Comparison of ENCODE assay signal across 19 cellular contexts in genomic region chrY:16895406-16895805, GRCh38.
A peak's percentile ranks its signal among the peaks of the same experiment; 100 is the strongest.
DNase-seq lines count a peak whose midpoint lies in the region; ATAC-seq lines count a peak whose summit lies in the region.
"Had no signal": no experiment of that assay in that cellular context is flagged by ENCODE, and none has a peak within 500 bp of the region (broad histone marks: within the 10 kb centered on the region; RNA-seq: fewer than 3 reads in every experiment).

No MANE protein-coding gene starts in this region.

- H3K9me3 Mint-ChIP-seq in activated T-cell treated with anti-CD3 and anti-CD28 coated beads, Interleukin-2, amount 50 U/mL, for 4 hours = peaks cover 8% of the 10 kb centered on the region

- no peaks in the 10 kb centered on the region for H3K9me3 ChIP-seq in MG63
- H3K9me3 ChIP-seq: BLaER1, Caco-2, HAP-1 had no signal

- H3K4me3 Mint-ChIP-seq in activated T-cell treated with anti-CD3 and anti-CD28 coated beads, Interleukin-2, amount 50 U/mL, for 4 hours = no peak overlapping the region
- H3K4me3 Mint-ChIP-seq: CD4-positive, CD25-positive, alpha-beta regulatory T cell; CD8-positive, alpha-beta T cell; GM23338 had no signal

- no peaks in the 10 kb centered on the region for H3K4me1 Mint-ChIP-seq in activated T-cell treated with anti-CD3 and anti-CD28 coated beads, Interleukin-2, amount 50 U/mL, for 4 hours (ENCODE audit: low read depth)
- H3K4me1 Mint-ChIP-seq: CD4-positive, CD25-positive, alpha-beta regulatory T cell; GM23338 had no signal

- H3K27me3 ChIP-seq in MG63 = no peaks in the 10 kb centered on the region
- H3K27me3 ChIP-seq: BLaER1 had no signal

- intact Hi-C loops in left cardiac atrium (cut with DNase I) = no loop called here

- in situ Hi-C loops in Caki2 (cut with HindIII; ENCODE audit: low pct_unique_long_range_greater_than_20kb, low sequenced_read_pairs) = no loop called here

- H3K36me3 Mint-ChIP-seq in activated T-cell treated with anti-CD3 and anti-CD28 coated beads, Interleukin-2, amount 50 U/mL, for 4 hours (ENCODE audit: insufficient read depth) = no peaks in the 10 kb centered on the region
- H3K36me3 Mint-ChIP-seq: CD4-positive, CD25-positive, alpha-beta regulatory T cell; CD8-positive, alpha-beta T cell had no signal

- no peaks in the 10 kb centered on the region for H3K36me3 ChIP-seq in MG63
- H3K36me3 ChIP-seq: BLaER1, HAP-1 had no signal

- ATAC-seq in left cardiac atrium (no peak), GM19351 (IDR thresholded peaks at IDR 0.05; ENCODE audit: unreplicated experiment) (no peak)
- ATAC-seq in activated T-cell treated with anti-CD3 and anti-CD28 coated beads, Interleukin-2, amount 50 U/mL, for 4 hours = no peak
- ATAC-seq: CD8-positive, alpha-beta T cell; GM12878; GM23338 had no signal

- no peak overlapping the region for H3K4me3 ChIP-seq in MG63
- H3K4me3 ChIP-seq: BLaER1, GM12878, GM23338, HAP-1 had no signal

- DNase-seq in Caki2 (ENCODE audit: low read depth) (peak; percentile 18), MG63 (peak; percentile 1), glomerular visceral epithelial cell (ENCODE audit: extremely low spot score) (peak; percentile 30), renal cortical epithelial cell (ENCODE audit: low read depth) (peak; percentile 41), left cardiac atrium (no peak)
- DNase-seq in activated T-cell treated with anti-CD3 and anti-CD28 coated beads, Interleukin-2, amount 50 U/mL, for 4 hours = no peak
- DNase-seq: 8988T; Caco-2; CD4-positive, CD25-positive, alpha-beta regulatory T cell; CD8-positive, alpha-beta T cell; DMS 273 treated with DMSO at 0.1 percent for 48 hours; DMS79; EL; GDM1 had no signal

- H3K27me3 Mint-ChIP-seq in activated T-cell treated with anti-CD3 and anti-CD28 coated beads, Interleukin-2, amount 50 U/mL, for 4 hours (ENCODE audit: low read depth) = no peaks in the 10 kb centered on the region
- H3K27me3 Mint-ChIP-seq: CD4-positive, CD25-positive, alpha-beta regulatory T cell had no signal

Comparison
In these comparisons a context has a peak if more than half of its experiments do, and no peak if none do; other contexts are left out.
1. DNase-seq: peak in Caki2 (single experiment), MG63 (single experiment), glomerular visceral epithelial cell (single experiment) and renal cortical epithelial cell (single experiment); none in left cardiac atrium (single experiment) and activated T-cell treated with anti-CD3 and anti-CD28 coated beads, Interleukin-2, amount 50 U/mL, for 4 hours (single experiment).